In the genomic region with DNA sequence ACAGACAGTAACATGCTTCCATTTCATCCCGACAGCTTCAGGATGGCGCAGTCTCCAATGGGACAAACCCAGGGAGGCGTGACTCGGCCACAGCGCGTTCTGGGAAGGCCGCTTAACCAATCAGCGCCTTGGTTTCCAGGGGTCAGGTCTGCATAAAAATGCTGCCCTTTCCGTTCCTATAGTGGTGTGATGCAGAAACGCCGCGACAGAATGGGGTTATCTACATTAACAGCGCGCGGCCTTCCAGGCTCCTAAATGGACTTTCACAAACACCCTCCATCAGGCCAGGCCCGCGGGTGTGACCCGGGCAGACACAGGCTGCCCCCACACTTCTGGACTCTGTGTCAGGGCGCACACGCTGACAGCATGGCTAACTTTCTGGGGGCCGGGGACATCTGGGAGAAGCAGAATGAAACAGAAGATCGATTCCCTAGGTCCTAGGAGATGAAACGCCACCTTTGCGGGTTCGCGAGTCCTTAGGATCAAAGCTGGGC, we compare ENCODE assay signal across 8 cellular contexts. TPM values are rescaled to one million over a fixed set of nuclear protein-coding genes. Genes with fewer than 3 reads are reported as not detected.
A peak's percentile ranks its signal among the peaks of the same experiment; 100 is the strongest.
DNase-seq lines count a peak whose midpoint lies in the region; ATAC-seq, FAIRE-seq and TF ChIP-seq lines count a peak whose summit lies in the region.

No MANE protein-coding gene starts in this region.

- H3K4me2 ChIP-seq in DOHH2 (ENCODE audit: low read length) (peak overlapping the region; percentile 90), KMS-11 (peak overlapping the region; percentile 78), keratinocyte (ENCODE audit: control insufficient read depth, extremely low read depth, insufficient read depth, low read depth, low read length) (peak overlapping the region; percentile 96)

- H3K27me3 ChIP-seq in DOHH2 (ENCODE audit: control insufficient read depth, low read length), result no peaks in the 10 kb centered on the region
- no peaks in the 10 kb centered on the region for H3K27me3 ChIP-seq in KMS-11 (ENCODE audit: insufficient read depth, low read depth)
- H3K27me3 ChIP-seq in RWPE2 (ENCODE audit: insufficient read depth, poor library complexity, severe bottlenecking), result no peaks in the 10 kb centered on the region
- no peaks in the 10 kb centered on the region for H3K27me3 ChIP-seq in keratinocyte (ENCODE audit: control insufficient read depth, extremely low read depth, insufficient read depth, low read length)
- H3K27me3 ChIP-seq in skeletal muscle tissue (ENCODE audit: control insufficient read depth in 3 of 3, insufficient read depth in 3 of 3, low read length in 3 of 3), result no peaks in the 10 kb centered on the region

- H3K27ac ChIP-seq in DOHH2 (ENCODE audit: low read depth, low read length), result peak overlapping the region; percentile 66
- H3K27ac ChIP-seq in KMS-11, result peak overlapping the region; percentile 87
- peak overlapping the region; percentile 58 for H3K27ac ChIP-seq in RWPE2 (ENCODE audit: poor library complexity, severe bottlenecking)
- peak overlapping the region; percentile 98 for H3K27ac ChIP-seq in cingulate gyrus (ENCODE audit: low read depth, low read length)
- H3K27ac ChIP-seq in keratinocyte (ENCODE audit: control insufficient read depth, insufficient read depth, low read length), result peak overlapping the region; percentile 70
- H3K27ac ChIP-seq in skeletal muscle tissue (ENCODE audit: low read depth, low read length), result peak overlapping the region; percentile 81

- H4K20me1 ChIP-seq in DOHH2 (ENCODE audit: control insufficient read depth, insufficient read depth, low read depth, low read length) (no peaks in the 10 kb centered on the region), KMS-11 (ENCODE audit: insufficient read depth) (no peaks in the 10 kb centered on the region), keratinocyte (ENCODE audit: control insufficient read depth, extremely low read depth, insufficient read depth, low read length) (no peaks in the 10 kb centered on the region)

- no peaks in the 10 kb centered on the region for H3K9me2 ChIP-seq in DOHH2 (replicated peaks; ENCODE audit: control insufficient read depth, low read length)

- peak; percentile 48 for ATAC-seq in GM21529 (IDR thresholded peaks at IDR 0.05; ENCODE audit: unreplicated experiment)
- peak; percentile 84 for ATAC-seq in RWPE2 (ENCODE audit: low read depth)
- no peak for ATAC-seq in GM19397 (IDR thresholded peaks at IDR 0.05; ENCODE audit: unreplicated experiment)

- H3K79me2 ChIP-seq in DOHH2 (ENCODE audit: control insufficient read depth, low read length), result peaks cover 14% of the 10 kb centered on the region
- no peaks in the 10 kb centered on the region; the same call in 1 of the 2 replicates for H3K79me2 ChIP-seq in KMS-11 (ENCODE audit: insufficient read depth, low read depth)
- H3K79me2 ChIP-seq in keratinocyte (ENCODE audit: control insufficient read depth, insufficient read depth, low read length), result no peaks in the 10 kb centered on the region

- H3K9me3 ChIP-seq in DOHH2 (ENCODE audit: control insufficient read depth, insufficient read depth, low read length) (no peaks in the 10 kb centered on the region), RWPE2 (ENCODE audit: severe bottlenecking) (no peaks in the 10 kb centered on the region), keratinocyte (ENCODE audit: control insufficient read depth, low read depth, low read length) (no peaks in the 10 kb centered on the region), skeletal muscle tissue (ENCODE audit: control insufficient read depth in 3 of 3, low read length in 3 of 3) (no peaks in the 10 kb centered on the region)

- peaks cover 13% of the 10 kb centered on the region for H3K4me1 ChIP-seq in DOHH2 (ENCODE audit: control insufficient read depth, low read length)
- H3K4me1 ChIP-seq in KMS-11 (ENCODE audit: low read depth, poor library complexity, severe bottlenecking), result peaks cover 19% of the 10 kb centered on the region
- H3K4me1 ChIP-seq in RWPE2 (ENCODE audit: insufficient read depth, poor library complexity, severe bottlenecking), result peaks cover 7% of the 10 kb centered on the region
- H3K4me1 ChIP-seq in keratinocyte (ENCODE audit: control insufficient read depth, extremely low read depth, insufficient read depth, low read length), result peaks cover 17% of the 10 kb centered on the region
- peaks cover 4 to 11% (median 9%) of the 10 kb centered on the region in 3 donors for H3K4me1 ChIP-seq in skeletal muscle tissue (ENCODE audit: control insufficient read depth in 3 of 3, insufficient read depth in 3 of 3, low read length in 3 of 3)

- no peaks in the 10 kb centered on the region for H3F3A ChIP-seq in DOHH2 (ENCODE audit: control insufficient read depth, insufficient read depth)

- H3K4me3 ChIP-seq in DOHH2 (ENCODE audit: low read length) (peak overlapping the region; percentile 86), KMS-11 (IDR thresholded peaks at IDR 0.05; ENCODE audit: insufficient read depth, low read depth, low read length) (no peak overlapping the region), RWPE2 (ENCODE audit: severe bottlenecking) (peak overlapping the region; percentile 55), keratinocyte (ENCODE audit: control insufficient read depth in 2 of 3, extremely low read depth in 1 of 3, insufficient read depth in 2 of 3, low read depth in 1 of 3, low read length in 3 of 3) (peak overlapping the region; percentile 54 to 87 (median 82)), skeletal muscle tissue (ENCODE audit: low read length in 3 of 3) (peak overlapping the region; percentile 86 to 91 (median 87))

- H3K36me3 ChIP-seq in DOHH2 (ENCODE audit: control insufficient read depth, low read length) (no peaks in the 10 kb centered on the region), KMS-11 (ENCODE audit: insufficient read depth) (no peaks in the 10 kb centered on the region), RWPE2 (ENCODE audit: low read depth) (no peaks in the 10 kb centered on the region), keratinocyte (ENCODE audit: control insufficient read depth in 2 of 2, extremely low read depth in 1 of 2, insufficient read depth in 2 of 2, low read length in 2 of 2) (no peaks in the 10 kb centered on the region), skeletal muscle tissue (ENCODE audit: control insufficient read depth in 3 of 3, insufficient read depth in 3 of 3, low read length in 3 of 3) (no peaks in the 10 kb centered on the region)

- H3K9ac ChIP-seq in KMS-11 (peak overlapping the region; percentile 81), keratinocyte (ENCODE audit: control insufficient read depth, extremely low read depth, insufficient read depth, low read length) (peak overlapping the region; percentile 78), skeletal muscle tissue (ENCODE audit: low read depth in 1 of 3, low read length in 3 of 3) (peak overlapping the region; percentile 72 to 82 (median 76))

- dilution Hi-C loops in keratinocyte (cut with MboI; ENCODE audit: extremely low pct_ligation_motif_present, low sequenced_read_pairs), result no loop called here

- DNase-seq in RWPE2 (ENCODE audit: low spot score), result peak; percentile 95
- DNase-seq in keratinocyte (ENCODE audit: low read depth, low spot score), result no peak

- peak overlapping the region; percentile 67 for H2AFZ ChIP-seq in KMS-11 (ENCODE audit: low read depth)
- H2AFZ ChIP-seq in keratinocyte (ENCODE audit: control insufficient read depth, low read length), result peak overlapping the region; percentile 94

- H3K9me1 ChIP-seq in keratinocyte (ENCODE audit: control insufficient read depth, extremely low read depth, insufficient read depth, low read length), result no peaks in the 10 kb centered on the region

- TF ChIP-seq CTCF in DOHH2 (IDR thresholded peaks at IDR 0.05; ENCODE audit: low read depth, low read length, poor library complexity, severe bottlenecking), result no peak
- TF ChIP-seq CTCF in KMS-11 (conservative IDR thresholded peaks at IDR 0.05; ENCODE audit: low read depth, low read length), result no peak
- TF ChIP-seq CTCF in RWPE2 (IDR thresholded peaks at IDR 0.05; ENCODE audit: poor library complexity, severe bottlenecking), result peak; percentile 2
- TF ChIP-seq CTCF in keratinocyte (optimal IDR thresholded peaks at IDR 0.05 in 1 of 3, IDR thresholded peaks at IDR 0.05 in 1 of 3, conservative IDR thresholded peaks at IDR 0.05 in 1 of 3; ENCODE audit: extremely low read depth in 1 of 3, insufficient read depth in 2 of 3, low read length in 3 of 3), result peak in 1 of 3 experiments; percentile 0

- no peak for FAIRE-seq in keratinocyte (lab: Jason Lieb, UNC)

RNA-seq across cellular contexts. Expression of a gene that starts 0.8 kb away (rescaled TPM):
- 11.0 to 15.9 TPM (median 11.7 TPM) in 3 replicates for polyA plus RNA-seq in keratinocyte
- 2.0 TPM for polyA plus RNA-seq in keratinocyte (2011; ENCODE audit: low read depth)
- polyA plus RNA-seq in keratinocyte (2011; cell fraction: cytosol; rRNA removed), result 10.4 and 11.8 TPM in 2 replicates
- polyA plus RNA-seq in keratinocyte (2011; cell fraction: nucleus; rRNA removed), result 21.7 and 30.6 TPM in 2 replicates
- 6.6 and 6.7 TPM in 2 replicates for polyA plus RNA-seq in keratinocyte (2012; ENCODE audit: low replicate concordance)
- polyA minus RNA-seq in keratinocyte, result 32.9 to 53.0 TPM (median 35.4 TPM) in 3 replicates
- 12.7 TPM for polyA minus RNA-seq in keratinocyte (2011; cell fraction: cytosol; rRNA and poly(A)+ RNA removed)
- 16.7 and 21.5 TPM in 2 replicates for polyA minus RNA-seq in keratinocyte (2011; cell fraction: nucleus; rRNA and poly(A)+ RNA removed)
- 5.7 TPM for total RNA-seq in skeletal muscle tissue

RNA-seq across cellular contexts. Expression of a gene that starts 10.9 kb away (rescaled TPM):
- polyA plus RNA-seq in keratinocyte, result 83.2 to 95.8 TPM (median 93.2 TPM) in 3 replicates
- polyA plus RNA-seq in keratinocyte (2011; ENCODE audit: low read depth), result 101 TPM
- polyA plus RNA-seq in keratinocyte (2011; cell fraction: cytosol; rRNA removed), result 97.2 and 154 TPM in 2 replicates
- polyA plus RNA-seq in keratinocyte (2011; cell fraction: nucleus; rRNA removed), result 63.6 and 67.4 TPM in 2 replicates
- polyA plus RNA-seq in keratinocyte (2012; ENCODE audit: low replicate concordance), result 93.6 and 222 TPM in 2 replicates
- polyA minus RNA-seq in keratinocyte, result 10.0 to 31.2 TPM (median 24.8 TPM) in 3 replicates
- polyA minus RNA-seq in keratinocyte (2011; cell fraction: cytosol; rRNA and poly(A)+ RNA removed), result 28.6 TPM
- polyA minus RNA-seq in keratinocyte (2011; cell fraction: nucleus; rRNA and poly(A)+ RNA removed), result 9.1 and 10.5 TPM in 2 replicates
- 67.8 TPM for total RNA-seq in skeletal muscle tissue

RNA-seq across cellular contexts. Expression of a gene that starts 19.4 kb away (rescaled TPM):
- 0.08 to 0.19 TPM (median 0.12 TPM) in 3 replicates for polyA plus RNA-seq in keratinocyte
- polyA plus RNA-seq in keratinocyte (2011; ENCODE audit: low read depth), result not detected
- not detected in 2 replicates for polyA plus RNA-seq in keratinocyte (2011; cell fraction: cytosol; rRNA removed)
- 0.38 and 0.40 TPM in 2 replicates for polyA plus RNA-seq in keratinocyte (2011; cell fraction: nucleus; rRNA removed)
- 0.10 TPM in 1 of 2 replicates, not detected in the other for polyA plus RNA-seq in keratinocyte (2012; ENCODE audit: low replicate concordance)
- 0.16 TPM in 1 of 3 replicates, not detected in the others for polyA minus RNA-seq in keratinocyte
- not detected for polyA minus RNA-seq in keratinocyte (2011; cell fraction: cytosol; rRNA and poly(A)+ RNA removed)
- polyA minus RNA-seq in keratinocyte (2011; cell fraction: nucleus; rRNA and poly(A)+ RNA removed), result not detected in 2 replicates
- total RNA-seq in skeletal muscle tissue, result not detected
